Comparison of ENCODE assay signal across 22 cellular contexts in genomic region chr14:55936691-55937090, GRCh38.
"Had no signal": no experiment of that assay in that cellular context is flagged by ENCODE, and none has a peak within 500 bp of the region (broad histone marks: within the 10 kb centered on the region; RNA-seq: fewer than 3 reads in every experiment).

No MANE protein-coding gene starts in this region.

- H3K4me1 ChIP-seq: lower lobe of right lung, spleen, upper lobe of right lung had no signal

- H3K4me3 Mint-ChIP-seq: activated naive CD8-positive, alpha-beta T cell; activated T-cell treated with anti-CD3 and anti-CD28 coated beads, Interleukin-2, amount 50 U/mL, for 4 hours; naive thymus-derived CD8-positive, alpha-beta T cell had no signal

- H3K36me3 Mint-ChIP-seq: activated naive CD8-positive, alpha-beta T cell had no signal

- DNase-seq: activated CD8-positive, alpha-beta memory T cell treated with anti-CD3 and anti-CD28 coated beads for 24 hours; activated CD8-positive, alpha-beta memory T cell treated with anti-CD3 and anti-CD28 coated beads, Interleukin-2, amount 50 U/mL, for 4 hours; activated naive CD4-positive, alpha-beta T cell; activated T-cell treated with anti-CD3 and anti-CD28 coated beads, Interleukin-2, amount 50 U/mL, for 4 hours; amniotic stem cell; cerebellar nuclear complex; head of caudate nucleus; kidney; lower lobe of right lung; naive thymus-derived CD8-positive, alpha-beta T cell; retina; spleen; stimulated activated CD4-positive, alpha-beta T cell treated with anti-CD3 and anti-CD28 coated beads, Interleukin-4, amount 100 ng/mL, for 1 hour; stimulated activated naive CD4-positive, alpha-beta T cell treated with Interleukin-2 at 50 U/mL for 16 hours; T-helper 9 cell; upper lobe of right lung had no signal

- H3K4me3 ChIP-seq: coronary artery, gastroesophageal sphincter, lower lobe of right lung, spleen, upper lobe of right lung had no signal

- H3K4me1 Mint-ChIP-seq: naive thymus-derived CD8-positive, alpha-beta T cell had no signal

- H3K27ac Mint-ChIP-seq: activated naive CD8-positive, alpha-beta T cell; activated T-helper 2 cell treated with anti-CD3 and anti-CD28 coated beads, Interferon-gamma antibody, Interleukin-2, Interleukin-4, amounts not matched to agents 10 μg/mL and 5 μg/mL and 100 μg/mL, durations not matched to agents 14 hours and 24 hours and 36 hours; naive thymus-derived CD8-positive, alpha-beta T cell; progenitor cell of endocrine pancreas had no signal

- H3K9me3 ChIP-seq: lower lobe of right lung, upper lobe of right lung had no signal

- H3K27me3 ChIP-seq: gastroesophageal sphincter, spleen, upper lobe of right lung had no signal

- H3K27ac ChIP-seq: coronary artery, gastroesophageal sphincter, lower lobe of right lung, spleen, upper lobe of right lung had no signal

- ATAC-seq: activated T-cell treated with anti-CD3 and anti-CD28 coated beads, Interleukin-2, amount 50 U/mL, for 4 hours; gastroesophageal sphincter; left lobe of liver; lower lobe of right lung; naive thymus-derived CD8-positive, alpha-beta T cell; upper lobe of right lung had no signal

- H3K36me3 ChIP-seq: gastroesophageal sphincter, lower lobe of right lung, spleen, upper lobe of right lung had no signal

- H3K27me3 Mint-ChIP-seq: progenitor cell of endocrine pancreas had no signal

- H3K9me3 Mint-ChIP-seq: activated T-helper 2 cell treated with anti-CD3 and anti-CD28 coated beads, Interferon-gamma antibody, Interleukin-2, Interleukin-4, amounts not matched to agents 10 μg/mL and 5 μg/mL and 100 μg/mL, durations not matched to agents 14 hours and 24 hours and 36 hours had no signal
